Comparison of ENCODE assay signal across 2 cellular contexts in genomic region chr19:33413868-33414666, GRCh38.
TF ChIP-seq lines count a peak whose summit lies in the region.

No MANE protein-coding gene starts in this region.

TF ChIP-seq in SK-N-SH, 30 proteins besides CTCF, POLR2A, EP300 and RAD21 (continued from another document):
- no peak for TF ChIP-seq PBX3 (IDR thresholded peaks at IDR 0.05)

TF ChIP-seq in SK-N-SH treated with all-trans-retinoic acid at 6 μM for 48 hours, 23 proteins besides CTCF, POLR2A, EP300 and RAD21 (continued from another document):
- no peak for TF ChIP-seq CREB5 (CRISPR knock-in tag; IDR thresholded peaks at IDR 0.05; ENCODE audit: low read depth)
- no peak for TF ChIP-seq ZNF8 (CRISPR knock-in tag; IDR thresholded peaks at IDR 0.05)
- no peak for TF ChIP-seq ARNTL (CRISPR knock-in tag; IDR thresholded peaks at IDR 0.05; ENCODE audit: borderline replicate concordance, low read depth)
- no peak for TF ChIP-seq CSRNP3 (CRISPR knock-in tag; IDR thresholded peaks at IDR 0.05)
- TF ChIP-seq ESRRG (CRISPR knock-in tag; IDR thresholded peaks at IDR 0.05): no peak
- TF ChIP-seq ISL1 (CRISPR knock-in tag; IDR thresholded peaks at IDR 0.05): no peak
- no peak for TF ChIP-seq CSDC2 (CRISPR knock-in tag; IDR thresholded peaks at IDR 0.05)
- no peak for TF ChIP-seq TOX (CRISPR knock-in tag; IDR thresholded peaks at IDR 0.05; ENCODE audit: borderline replicate concordance)
- TF ChIP-seq BACH2 (CRISPR knock-in tag; IDR thresholded peaks at IDR 0.05; ENCODE audit: borderline replicate concordance): no peak
- TF ChIP-seq ZC3H10 (CRISPR knock-in tag; IDR thresholded peaks at IDR 0.05): no peak
- no peak for TF ChIP-seq ZFP30 (CRISPR knock-in tag; IDR thresholded peaks at IDR 0.05)
- TF ChIP-seq ZNF70 (CRISPR knock-in tag; IDR thresholded peaks at IDR 0.05): no peak
- no peak for TF ChIP-seq RARB (CRISPR knock-in tag; IDR thresholded peaks at IDR 0.05)
- no peak for TF ChIP-seq PATZ1 (CRISPR knock-in tag; IDR thresholded peaks at IDR 0.05; ENCODE audit: borderline replicate concordance)
- TF ChIP-seq TCF4 (CRISPR knock-in tag; IDR thresholded peaks at IDR 0.05; ENCODE audit: borderline replicate concordance): no peak
- TF ChIP-seq ZNF565 (CRISPR knock-in tag; conservative IDR thresholded peaks at IDR 0.05; ENCODE audit: low read depth): no peak
